Comparison of ENCODE assay signal across 2 cellular contexts in the genomic region with DNA sequence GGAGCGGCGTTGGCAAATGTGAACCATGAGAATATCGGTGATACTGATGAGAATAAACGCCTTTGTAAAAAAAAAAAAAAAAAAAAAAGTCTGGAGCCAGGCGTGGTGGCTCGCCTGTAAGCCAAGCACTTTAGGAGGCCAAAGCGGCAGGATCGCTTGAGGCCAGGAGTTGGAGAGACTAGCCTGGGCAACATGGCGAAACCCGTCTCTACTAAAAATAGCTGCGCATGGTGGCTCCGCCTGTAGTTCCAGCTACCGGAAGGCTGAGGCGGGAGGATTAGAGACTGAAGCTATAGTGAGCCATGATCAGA.
TF ChIP-seq lines count a peak whose summit lies in the region.

No MANE protein-coding gene starts in this region.

TF ChIP-seq in HEK293T, 16 proteins besides CTCF, POLR2A, EP300 and RAD21:
- no peak for TF ChIP-seq FOXK2 (IDR thresholded peaks at IDR 0.05)
- no peak for TF ChIP-seq FOXA1 (IDR thresholded peaks at IDR 0.05)
- no peak for TF ChIP-seq FOXM1 (IDR thresholded peaks at IDR 0.05; ENCODE audit: borderline replicate concordance)
- TF ChIP-seq BHLHE40 (IDR thresholded peaks at IDR 0.05; ENCODE audit: borderline replicate concordance), result no peak
- peak; percentile 55; the same call in 1 of the 2 replicates for TF ChIP-seq ZNF384 (IDR thresholded peaks at IDR 0.05)
TF ChIP-seq in HEK293T: peak in this region for 1.

TF ChIP-seq in HepG2, 621 proteins besides CTCF, POLR2A, EP300 and RAD21:
- TF ChIP-seq TRIM24 (CRISPR knock-in tag; IDR thresholded peaks at IDR 0.05), result no peak
- TF ChIP-seq, protein P1, sequence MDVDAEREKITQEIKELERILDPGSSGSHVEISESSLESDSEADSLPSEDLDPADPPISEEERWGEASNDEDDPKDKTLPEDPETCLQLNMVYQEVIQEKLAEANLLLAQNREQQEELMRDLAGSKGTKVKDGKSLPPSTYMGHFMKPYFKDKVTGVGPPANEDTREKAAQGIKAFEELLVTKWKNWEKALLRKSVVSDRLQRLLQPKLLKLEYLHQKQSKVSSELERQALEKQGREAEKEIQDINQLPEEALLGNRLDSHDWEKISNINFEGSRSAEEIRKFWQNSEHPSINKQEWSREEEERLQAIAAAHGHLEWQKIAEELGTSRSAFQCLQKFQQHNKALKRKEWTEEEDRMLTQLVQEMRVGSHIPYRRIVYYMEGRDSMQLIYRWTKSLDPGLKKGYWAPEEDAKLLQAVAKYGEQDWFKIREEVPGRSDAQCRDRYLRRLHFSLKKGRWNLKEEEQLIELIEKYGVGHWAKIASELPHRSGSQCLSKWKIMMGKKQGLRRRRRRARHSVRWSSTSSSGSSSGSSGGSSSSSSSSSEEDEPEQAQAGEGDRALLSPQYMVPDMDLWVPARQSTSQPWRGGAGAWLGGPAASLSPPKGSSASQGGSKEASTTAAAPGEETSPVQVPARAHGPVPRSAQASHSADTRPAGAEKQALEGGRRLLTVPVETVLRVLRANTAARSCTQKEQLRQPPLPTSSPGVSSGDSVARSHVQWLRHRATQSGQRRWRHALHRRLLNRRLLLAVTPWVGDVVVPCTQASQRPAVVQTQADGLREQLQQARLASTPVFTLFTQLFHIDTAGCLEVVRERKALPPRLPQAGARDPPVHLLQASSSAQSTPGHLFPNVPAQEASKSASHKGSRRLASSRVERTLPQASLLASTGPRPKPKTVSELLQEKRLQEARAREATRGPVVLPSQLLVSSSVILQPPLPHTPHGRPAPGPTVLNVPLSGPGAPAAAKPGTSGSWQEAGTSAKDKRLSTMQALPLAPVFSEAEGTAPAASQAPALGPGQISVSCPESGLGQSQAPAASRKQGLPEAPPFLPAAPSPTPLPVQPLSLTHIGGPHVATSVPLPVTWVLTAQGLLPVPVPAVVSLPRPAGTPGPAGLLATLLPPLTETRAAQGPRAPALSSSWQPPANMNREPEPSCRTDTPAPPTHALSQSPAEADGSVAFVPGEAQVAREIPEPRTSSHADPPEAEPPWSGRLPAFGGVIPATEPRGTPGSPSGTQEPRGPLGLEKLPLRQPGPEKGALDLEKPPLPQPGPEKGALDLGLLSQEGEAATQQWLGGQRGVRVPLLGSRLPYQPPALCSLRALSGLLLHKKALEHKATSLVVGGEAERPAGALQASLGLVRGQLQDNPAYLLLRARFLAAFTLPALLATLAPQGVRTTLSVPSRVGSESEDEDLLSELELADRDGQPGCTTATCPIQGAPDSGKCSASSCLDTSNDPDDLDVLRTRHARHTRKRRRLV (CRISPR knock-in tag; IDR thresholded peaks at IDR 0.05), result 0 out of 2 replicates have a peak, but pooled peaks have one; percentile 24
- no peak for TF ChIP-seq BRCA1 (CRISPR knock-in tag; IDR thresholded peaks at IDR 0.05)
- TF ChIP-seq BRD4 (CRISPR knock-in tag; IDR thresholded peaks at IDR 0.05), result peak; percentile 16; the same call in 1 of the 2 replicates
- TF ChIP-seq ZNF770 (CRISPR knock-in tag; IDR thresholded peaks at IDR 0.05), result no peak
- no peak for TF ChIP-seq MEIS1 (CRISPR knock-in tag; IDR thresholded peaks at IDR 0.05; ENCODE audit: borderline replicate concordance)
- no peak for TF ChIP-seq CAMTA2 (CRISPR knock-in tag; IDR thresholded peaks at IDR 0.05; ENCODE audit: borderline replicate concordance)
- no peak for TF ChIP-seq DNMT1 (CRISPR knock-in tag; IDR thresholded peaks at IDR 0.05)
- no peak for TF ChIP-seq IKZF1 (IDR thresholded peaks at IDR 0.05)
- no peak for TF ChIP-seq ZNF333 (CRISPR knock-in tag; IDR thresholded peaks at IDR 0.05; ENCODE audit: borderline replicate concordance)
- TF ChIP-seq, protein P2, sequence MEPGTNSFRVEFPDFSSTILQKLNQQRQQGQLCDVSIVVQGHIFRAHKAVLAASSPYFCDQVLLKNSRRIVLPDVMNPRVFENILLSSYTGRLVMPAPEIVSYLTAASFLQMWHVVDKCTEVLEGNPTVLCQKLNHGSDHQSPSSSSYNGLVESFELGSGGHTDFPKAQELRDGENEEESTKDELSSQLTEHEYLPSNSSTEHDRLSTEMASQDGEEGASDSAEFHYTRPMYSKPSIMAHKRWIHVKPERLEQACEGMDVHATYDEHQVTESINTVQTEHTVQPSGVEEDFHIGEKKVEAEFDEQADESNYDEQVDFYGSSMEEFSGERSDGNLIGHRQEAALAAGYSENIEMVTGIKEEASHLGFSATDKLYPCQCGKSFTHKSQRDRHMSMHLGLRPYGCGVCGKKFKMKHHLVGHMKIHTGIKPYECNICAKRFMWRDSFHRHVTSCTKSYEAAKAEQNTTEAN (CRISPR knock-in tag; conservative IDR thresholded peaks at IDR 0.05), result no peak
- no peak for TF ChIP-seq ZNF430 (CRISPR knock-in tag; IDR thresholded peaks at IDR 0.05)
- TF ChIP-seq PREB (CRISPR knock-in tag; IDR thresholded peaks at IDR 0.05), result no peak
- TF ChIP-seq SMARCC2 (IDR thresholded peaks at IDR 0.05), result no peak
- no peak for TF ChIP-seq ATF3 (CRISPR knock-in tag; IDR thresholded peaks at IDR 0.05)
- no peak for TF ChIP-seq ZNF329 (CRISPR knock-in tag; IDR thresholded peaks at IDR 0.05; ENCODE audit: low read depth)
- TF ChIP-seq MAFG (CRISPR knock-in tag; IDR thresholded peaks at IDR 0.05), result no peak
- TF ChIP-seq RARG (CRISPR knock-in tag; IDR thresholded peaks at IDR 0.05; ENCODE audit: low read depth), result no peak; the same call in 1 of the 2 replicates
- no peak for TF ChIP-seq ZNF367 (CRISPR knock-in tag; IDR thresholded peaks at IDR 0.05; ENCODE audit: borderline replicate concordance)
- TF ChIP-seq ZNF234 (CRISPR knock-in tag; conservative IDR thresholded peaks at IDR 0.05), result 0 out of 2 replicates have a peak, but pooled peaks have one; percentile 26
- TF ChIP-seq, protein P3, sequence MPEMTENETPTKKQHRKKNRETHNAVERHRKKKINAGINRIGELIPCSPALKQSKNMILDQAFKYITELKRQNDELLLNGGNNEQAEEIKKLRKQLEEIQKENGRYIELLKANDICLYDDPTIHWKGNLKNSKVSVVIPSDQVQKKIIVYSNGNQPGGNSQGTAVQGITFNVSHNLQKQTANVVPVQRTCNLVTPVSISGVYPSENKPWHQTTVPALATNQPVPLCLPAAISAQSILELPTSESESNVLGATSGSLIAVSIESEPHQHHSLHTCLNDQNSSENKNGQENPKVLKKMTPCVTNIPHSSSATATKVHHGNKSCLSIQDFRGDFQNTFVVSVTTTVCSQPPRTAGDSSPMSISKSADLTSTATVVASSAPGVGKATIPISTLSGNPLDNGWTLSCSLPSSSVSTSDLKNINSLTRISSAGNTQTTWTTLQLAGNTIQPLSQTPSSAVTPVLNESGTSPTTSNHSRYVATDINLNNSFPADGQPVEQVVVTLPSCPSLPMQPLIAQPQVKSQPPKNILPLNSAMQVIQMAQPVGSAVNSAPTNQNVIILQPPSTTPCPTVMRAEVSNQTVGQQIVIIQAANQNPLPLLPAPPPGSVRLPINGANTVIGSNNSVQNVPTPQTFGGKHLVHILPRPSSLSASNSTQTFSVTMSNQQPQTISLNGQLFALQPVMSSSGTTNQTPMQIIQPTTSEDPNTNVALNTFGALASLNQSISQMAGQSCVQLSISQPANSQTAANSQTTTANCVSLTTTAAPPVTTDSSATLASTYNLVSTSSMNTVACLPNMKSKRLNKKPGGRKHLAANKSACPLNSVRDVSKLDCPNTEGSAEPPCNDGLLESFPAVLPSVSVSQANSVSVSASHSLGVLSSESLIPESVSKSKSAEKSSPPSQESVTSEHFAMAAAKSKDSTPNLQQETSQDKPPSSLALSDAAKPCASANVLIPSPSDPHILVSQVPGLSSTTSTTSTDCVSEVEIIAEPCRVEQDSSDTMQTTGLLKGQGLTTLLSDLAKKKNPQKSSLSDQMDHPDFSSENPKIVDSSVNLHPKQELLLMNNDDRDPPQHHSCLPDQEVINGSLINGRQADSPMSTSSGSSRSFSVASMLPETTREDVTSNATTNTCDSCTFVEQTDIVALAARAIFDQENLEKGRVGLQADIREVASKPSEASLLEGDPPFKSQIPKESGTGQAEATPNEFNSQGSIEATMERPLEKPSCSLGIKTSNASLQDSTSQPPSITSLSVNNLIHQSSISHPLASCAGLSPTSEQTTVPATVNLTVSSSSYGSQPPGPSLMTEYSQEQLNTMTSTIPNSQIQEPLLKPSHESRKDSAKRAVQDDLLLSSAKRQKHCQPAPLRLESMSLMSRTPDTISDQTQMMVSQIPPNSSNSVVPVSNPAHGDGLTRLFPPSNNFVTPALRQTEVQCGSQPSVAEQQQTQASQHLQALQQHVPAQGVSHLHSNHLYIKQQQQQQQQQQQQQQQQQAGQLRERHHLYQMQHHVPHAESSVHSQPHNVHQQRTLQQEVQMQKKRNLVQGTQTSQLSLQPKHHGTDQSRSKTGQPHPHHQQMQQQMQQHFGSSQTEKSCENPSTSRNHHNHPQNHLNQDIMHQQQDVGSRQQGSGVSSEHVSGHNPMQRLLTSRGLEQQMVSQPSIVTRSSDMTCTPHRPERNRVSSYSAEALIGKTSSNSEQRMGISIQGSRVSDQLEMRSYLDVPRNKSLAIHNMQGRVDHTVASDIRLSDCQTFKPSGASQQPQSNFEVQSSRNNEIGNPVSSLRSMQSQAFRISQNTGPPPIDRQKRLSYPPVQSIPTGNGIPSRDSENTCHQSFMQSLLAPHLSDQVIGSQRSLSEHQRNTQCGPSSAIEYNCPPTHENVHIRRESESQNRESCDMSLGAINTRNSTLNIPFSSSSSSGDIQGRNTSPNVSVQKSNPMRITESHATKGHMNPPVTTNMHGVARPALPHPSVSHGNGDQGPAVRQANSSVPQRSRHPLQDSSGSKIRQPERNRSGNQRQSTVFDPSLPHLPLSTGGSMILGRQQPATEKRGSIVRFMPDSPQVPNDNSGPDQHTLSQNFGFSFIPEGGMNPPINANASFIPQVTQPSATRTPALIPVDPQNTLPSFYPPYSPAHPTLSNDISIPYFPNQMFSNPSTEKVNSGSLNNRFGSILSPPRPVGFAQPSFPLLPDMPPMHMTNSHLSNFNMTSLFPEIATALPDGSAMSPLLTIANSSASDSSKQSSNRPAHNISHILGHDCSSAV (CRISPR knock-in tag; IDR thresholded peaks at IDR 0.05; ENCODE audit: borderline replicate concordance), result no peak
- no peak for TF ChIP-seq ERF (CRISPR knock-in tag; IDR thresholded peaks at IDR 0.05)
- no peak for TF ChIP-seq ZNF678 (CRISPR knock-in tag; IDR thresholded peaks at IDR 0.05)
- TF ChIP-seq REPIN1 (CRISPR knock-in tag; IDR thresholded peaks at IDR 0.05; ENCODE audit: borderline replicate concordance, low read depth), result no peak
- TF ChIP-seq YY1 (IDR thresholded peaks at IDR 0.05; ENCODE audit: insufficient read depth, insufficient replicate concordance, low read depth, low read length), result peak; percentile 77
- no peak for TF ChIP-seq ZNF788 (CRISPR knock-in tag; IDR thresholded peaks at IDR 0.05; ENCODE audit: borderline replicate concordance)
TF ChIP-seq in HepG2: peak in this region for 4.
